ENCODE assay signal across 23 cellular contexts in the genomic region with DNA sequence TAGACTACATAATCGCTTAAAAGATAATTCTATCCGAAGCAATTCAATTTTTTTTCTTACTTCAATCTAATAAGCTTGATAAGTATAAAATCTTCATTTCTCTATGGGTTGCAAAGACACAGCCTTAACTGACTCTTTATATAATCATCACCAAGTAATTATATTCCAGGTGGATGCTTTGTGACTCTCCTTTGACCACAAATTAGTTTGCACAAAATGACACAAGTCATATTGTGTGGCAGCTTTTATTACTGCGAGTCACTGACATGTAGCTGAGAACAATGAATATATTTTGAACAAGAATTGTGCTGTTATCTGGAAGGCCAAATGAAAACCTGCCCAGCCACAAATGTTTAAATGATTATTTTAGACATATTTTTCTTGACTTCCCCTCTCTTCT.
DNase-seq lines count a peak whose midpoint lies in the region; ATAC-seq lines count a peak whose summit lies in the region.
"Had no signal": no experiment of that assay in that cellular context is flagged by ENCODE, and none has a peak within 500 bp of the region (broad histone marks: within the 10 kb centered on the region; RNA-seq: fewer than 3 reads in every experiment).

No MANE protein-coding gene starts in this region.

- no peaks in the 10 kb centered on the region for H3K27me3 ChIP-seq in Karpas-422 (ENCODE audit: low read length)

- no peak for ATAC-seq in activated naive CD4-positive, alpha-beta T cell treated with anti-CD3 and anti-CD28 coated beads, Interleukin-2, amount 50 U/mL, for 72 hours
- ATAC-seq: GM23338 had no signal

- H3K4me3 ChIP-seq in Karpas-422 (ENCODE audit: low read length): no peak overlapping the region
- H3K4me3 ChIP-seq: GM23338, HAP-1 had no signal

- no peak overlapping the region for H3K4me2 ChIP-seq in Karpas-422 (ENCODE audit: low read depth, low read length, poor library complexity, severe bottlenecking)
- H3K4me2 ChIP-seq: GM23338, KMS-11, SK-N-SH had no signal

- H4K20me1 ChIP-seq in Karpas-422 (ENCODE audit: insufficient read depth, low read depth, low read length): no peaks in the 10 kb centered on the region

- H3K27ac ChIP-seq in caudate nucleus (ENCODE audit: low read depth, low read length) (no peak overlapping the region), Karpas-422 (ENCODE audit: low read length) (no peak overlapping the region)
- H3K27ac ChIP-seq: KMS-11 had no signal

- H3K27ac Mint-ChIP-seq in activated naive CD4-positive, alpha-beta T cell treated with anti-CD3 and anti-CD28 coated beads, Interleukin-2, amount 50 U/mL, for 72 hours: no peak overlapping the region
- H3K27ac Mint-ChIP-seq: B cell, CD14-positive monocyte, GM23338 had no signal

- peaks cover 0 to 5% of the 10 kb centered on the region in 2 donors for H3K36me3 Mint-ChIP-seq in activated naive CD4-positive, alpha-beta T cell treated with anti-CD3 and anti-CD28 coated beads, Interleukin-2, amount 50 U/mL, for 72 hours
- H3K36me3 Mint-ChIP-seq: CD14-positive monocyte had no signal

- no peak overlapping the region for H2AFZ ChIP-seq in Karpas-422 (ENCODE audit: low read length)
- H2AFZ ChIP-seq: GM23338 had no signal

- H3K9me3 Mint-ChIP-seq in activated naive CD4-positive, alpha-beta T cell treated with anti-CD3 and anti-CD28 coated beads, Interleukin-2, amount 50 U/mL, for 72 hours: peaks cover 23 to 32% of the 10 kb centered on the region in 2 donors

- DNase-seq in NCI-H748 (lab: John Stamatoyannopoulos, UW; ENCODE audit: unreplicated experiment) (peak; percentile 75), NCI-H748 treated with DMSO at 0.1 percent for 48 hours (lab: John Stamatoyannopoulos, UW) (no peak), NCI-H146 treated with DMSO at 0.1 percent for 48 hours (lab: John Stamatoyannopoulos, UW; ENCODE audit: unreplicated experiment) (peak; percentile 86), RKO (ENCODE audit: low spot score) (peak; percentile 53), caudate nucleus (lab: John Stamatoyannopoulos, UW) (no peak), Karpas-422 (no peak)
- no peak for DNase-seq in activated naive CD4-positive, alpha-beta T cell treated with anti-CD3 and anti-CD28 coated beads, Interleukin-2, amount 50 U/mL, for 72 hours (ENCODE audit: low spot score in 2 of 2)
- DNase-seq: EL, GF-D8, IMR-90, MV-4-11, NCI-H1436, NCI-H2029 treated with DMSO at 0.1 percent for 48 hours, NCI-H345, NCI-H524, SIG-M5, SK-N-SH, T-helper 1 cell had no signal

- H3K9ac ChIP-seq in Karpas-422 (ENCODE audit: low read length): no peak overlapping the region
- H3K9ac ChIP-seq: KMS-11, SK-N-SH had no signal

- no peaks in the 10 kb centered on the region for H3K4me1 ChIP-seq in Karpas-422 (ENCODE audit: low read length)

- H3K9me2 ChIP-seq in Karpas-422 (replicated peaks; ENCODE audit: insufficient read depth, low read length): no peaks in the 10 kb centered on the region
- H3K9me2 ChIP-seq: SK-N-SH had no signal

- H3K36me3 ChIP-seq in Karpas-422 (ENCODE audit: insufficient read depth, low read length): no peaks in the 10 kb centered on the region
- H3K36me3 ChIP-seq: HAP-1 had no signal

- H3K79me2 ChIP-seq in Karpas-422 (ENCODE audit: low read length): no peaks in the 10 kb centered on the region

- H3K9me3 ChIP-seq in Karpas-422 (ENCODE audit: low read length): peaks cover 20% of the 10 kb centered on the region
- H3K9me3 ChIP-seq: SK-N-SH had no signal

Comparison
In these comparisons a context has a peak if more than half of its experiments do, and no peak if none do; other contexts are left out.
1. DNase-seq: peak in NCI-H748 (single experiment), NCI-H146 treated with DMSO at 0.1 percent for 48 hours (single experiment) and RKO (single experiment); none in NCI-H748 treated with DMSO at 0.1 percent for 48 hours (single experiment), caudate nucleus (0 of 61), activated naive CD4-positive, alpha-beta T cell treated with anti-CD3 and anti-CD28 coated beads, Interleukin-2, amount 50 U/mL, for 72 hours (0 of 2) and Karpas-422 (single experiment).